28 cellular contexts compared by ENCODE assay signal in genomic region chr11:40178470-40178869, GRCh38.
"Had no signal": no experiment of that assay in that cellular context is flagged by ENCODE, and none has a peak within 500 bp of the region (broad histone marks: within the 10 kb centered on the region; RNA-seq: fewer than 3 reads in every experiment).

No MANE protein-coding gene starts in this region.

- H3K4me2 ChIP-seq: neural progenitor cell, smooth muscle cell had no signal

- H3K27me3 ChIP-seq: left lung, neural progenitor cell, neutrophil, ovary, right atrium auricular region, right lobe of liver, tibial nerve, upper lobe of right lung had no signal

- H3K36me3 ChIP-seq: left lung, lower lobe of right lung, neural progenitor cell, neutrophil, ovary, right atrium auricular region, right lobe of liver, tibial nerve, upper lobe of right lung had no signal

- DNase-seq: hypothalamus; immature natural killer cell; kidney; left colon; left lung; lower lobe of right lung; mammary epithelial cell; mesenchymal stem cell; naive B cell; natural killer cell; nephron progenitor cell; occipital lobe; ovary; right lobe of liver; stimulated activated CD4-positive, alpha-beta T cell treated with anti-CD3 and anti-CD28 coated beads, Interleukin-1b, Interleukin-23, amount 100 ng/mL, for 48 hours; stimulated activated CD4-positive, alpha-beta T cell treated with anti-CD3 and anti-CD28 coated beads, Interleukin-2, amount 100 ng/mL, for 48 hours; stimulated activated CD4-positive, alpha-beta T cell treated with anti-CD3 and anti-CD28 coated beads, Interleukin-4, amount 100 ng/mL, for 4 hours; stimulated activated CD8-positive, alpha-beta memory T cell treated with anti-CD3 and anti-CD28 coated beads, Interleukin-4, amount 100 ng/mL, for 48 hours; stimulated activated naive CD4-positive, alpha-beta T cell treated with Interleukin-2 at 50 U/mL for 16 hours; stimulated activated naive CD8-positive, alpha-beta T cell treated with anti-CD3 and anti-CD28 coated beads, Interleukin-15, amount 100 ng/mL, for 72 hours; substantia nigra; upper lobe of right lung had no signal

- ATAC-seq: left colon; left lung; lower lobe of right lung; natural killer cell; right lobe of liver; stimulated activated memory B cell treated with anti-CD40 and anti-IgM and Interleukin-4, amounts not matched to agents 10 μg/mL and 1 μg/mL and 100 μg/mL, for 72 hours; stimulated activated naive CD8-positive, alpha-beta T cell treated with anti-CD3 and anti-CD28 coated beads, Interleukin-15, amount 100 ng/mL, for 72 hours; upper lobe of right lung had no signal

- H3K4me3 ChIP-seq: left lung, lower lobe of right lung, neural progenitor cell, ovary, right atrium auricular region, right lobe of liver, smooth muscle cell, tibial nerve, upper lobe of right lung had no signal

- H3K27ac ChIP-seq: left lung, lower lobe of right lung, neural progenitor cell, neutrophil, ovary, right atrium auricular region, right lobe of liver, tibial nerve, upper lobe of right lung had no signal

- H3K4me1 ChIP-seq: left lung, lower lobe of right lung, right atrium auricular region, right lobe of liver, tibial nerve, upper lobe of right lung had no signal

- H3K9me3 ChIP-seq: lower lobe of right lung, neutrophil, ovary, right atrium auricular region, right lobe of liver, tibial nerve, upper lobe of right lung had no signal

- H2AFZ ChIP-seq: neural progenitor cell had no signal
